Comparison of ENCODE assay signal across 8 cellular contexts in the genomic region with DNA sequence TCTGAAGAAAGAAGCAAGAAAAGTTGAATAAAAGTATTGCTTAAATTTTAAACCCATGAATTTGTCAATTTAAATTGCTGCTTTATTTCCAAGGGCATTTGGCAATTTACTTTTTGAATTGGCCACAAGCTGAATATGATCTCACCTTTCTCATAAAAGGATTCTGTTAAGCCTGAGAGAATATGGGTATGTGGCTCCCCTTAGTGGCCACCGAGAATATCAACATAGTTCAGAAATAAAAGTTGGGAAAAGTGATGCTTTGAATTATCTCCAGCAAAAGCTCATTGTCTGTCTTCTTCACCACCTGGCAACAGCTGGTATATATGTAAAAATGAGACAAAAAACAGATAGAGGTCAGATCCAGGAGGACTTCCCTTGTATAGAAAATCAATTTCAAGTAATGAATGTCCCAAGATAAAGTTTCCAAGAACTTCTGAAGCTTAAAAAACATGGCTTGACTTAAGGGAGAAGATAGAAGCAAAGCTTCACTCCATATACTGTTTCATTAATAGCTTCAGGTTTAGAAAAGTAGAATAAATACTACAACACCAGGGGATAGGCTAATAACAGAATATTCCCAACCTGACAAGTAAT.
DNase-seq lines count a peak whose midpoint lies in the region; ATAC-seq, FAIRE-seq and TF ChIP-seq lines count a peak whose summit lies in the region.

No MANE protein-coding gene starts in this region.

- no peak for TF ChIP-seq POLR2A in breast epithelium (IDR thresholded peaks at IDR 0.05)

- H3K27ac ChIP-seq in breast epithelium = no peak overlapping the region

- H3K4me3 ChIP-seq in GM12864 (ENCODE audit: low read depth, low read length) (no peak overlapping the region), breast epithelium (no peak overlapping the region)

- ATAC-seq in HG02763 (IDR thresholded peaks at IDR 0.05; ENCODE audit: unreplicated experiment) = peak; percentile 72

- H3K27me3 ChIP-seq in breast epithelium = no peaks in the 10 kb centered on the region

- intact Hi-C loops in breast epithelium (cut with DNase I; ENCODE audit: low total_unique reads) = no loop called here

- no peaks in the 10 kb centered on the region for H3K4me1 ChIP-seq in breast epithelium

- H3K9me3 ChIP-seq in breast epithelium = no peaks in the 10 kb centered on the region

- no peaks in the 10 kb centered on the region for H3K36me3 ChIP-seq in breast epithelium

- DNase-seq in GM12864 (ENCODE audit: low read depth) (no peak), NCI-H510A (lab: John Stamatoyannopoulos, UW) (peak; percentile 1), breast epithelium (ENCODE audit: low spot score in 2 of 2) (no peak), medulla oblongata (ENCODE audit: extremely low spot score) (peak; percentile 68), hepatic stellate cell (ENCODE audit: low spot score) (no peak)
- no peak for DNase-seq in activated CD8-positive, alpha-beta memory T cell treated with anti-CD3 and anti-CD28 coated beads, Interleukin-2, amount 50 U/mL, for 4 hours

- peak; percentile 55 for TF ChIP-seq CTCF in GM12864 (IDR thresholded peaks at IDR 0.05; ENCODE audit: low read depth, low read length, missing control alignments)
- peak in 2 of 3 donors; percentile 11 to 55 for TF ChIP-seq CTCF in breast epithelium (IDR thresholded peaks at IDR 0.05)

- FAIRE-seq in A204.1 (lab: Jason Lieb, UNC) = peak; percentile 34

Comparison
In these comparisons a context has a peak if more than half of its experiments do, and no peak if none do; other contexts are left out.
1. DNase-seq: peak in NCI-H510A (single experiment) and medulla oblongata (single experiment); none in GM12864 (single experiment), breast epithelium (0 of 2), activated CD8-positive, alpha-beta memory T cell treated with anti-CD3 and anti-CD28 coated beads, Interleukin-2, amount 50 U/mL, for 4 hours (single experiment) and hepatic stellate cell (single experiment).